In the genomic region with DNA sequence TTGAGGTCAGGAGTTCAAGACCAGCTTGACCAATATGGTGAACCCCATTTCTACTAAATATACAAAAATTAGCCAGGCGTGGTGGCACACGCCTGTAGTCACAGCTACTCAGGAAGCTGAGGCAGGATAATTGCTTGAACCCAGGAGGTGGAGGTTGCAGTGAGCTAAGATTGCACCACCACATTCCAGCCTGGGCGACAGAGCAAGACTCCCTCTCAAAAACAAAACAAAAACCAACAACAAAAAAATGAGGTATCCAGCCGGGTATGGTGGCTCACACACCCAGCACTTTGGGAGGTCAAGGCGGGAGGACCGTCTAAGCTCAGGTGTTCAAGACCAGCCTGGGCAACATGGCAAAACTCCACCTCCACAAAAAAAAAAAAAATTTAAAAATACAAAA, we compare ENCODE assay signal across 5 cellular contexts. TPM values are rescaled to one million over a fixed set of nuclear protein-coding genes. Genes with fewer than 3 reads are reported as not detected.
"Had no signal": no experiment of that assay in that cellular context is flagged by ENCODE, and none has a peak within 500 bp of the region (broad histone marks: within the 10 kb centered on the region; RNA-seq: fewer than 3 reads in every experiment).

No MANE protein-coding gene starts in this region.

RNA-seq across cellular contexts. Expression of a gene that starts 5.0 kb away (rescaled TPM):
- total RNA-seq: hepatocyte, mesenteric fat pad, omental fat pad, stomach had no signal
- polyA plus RNA-seq: naive thymus-derived CD4-positive, alpha-beta T cell had no signal

RNA-seq across cellular contexts. Expression of a gene that starts 34.6 kb away (rescaled TPM):
- polyA plus RNA-seq: naive thymus-derived CD4-positive, alpha-beta T cell had no signal
